Comparison of ENCODE assay signal across 1 cellular context in the genomic region with DNA sequence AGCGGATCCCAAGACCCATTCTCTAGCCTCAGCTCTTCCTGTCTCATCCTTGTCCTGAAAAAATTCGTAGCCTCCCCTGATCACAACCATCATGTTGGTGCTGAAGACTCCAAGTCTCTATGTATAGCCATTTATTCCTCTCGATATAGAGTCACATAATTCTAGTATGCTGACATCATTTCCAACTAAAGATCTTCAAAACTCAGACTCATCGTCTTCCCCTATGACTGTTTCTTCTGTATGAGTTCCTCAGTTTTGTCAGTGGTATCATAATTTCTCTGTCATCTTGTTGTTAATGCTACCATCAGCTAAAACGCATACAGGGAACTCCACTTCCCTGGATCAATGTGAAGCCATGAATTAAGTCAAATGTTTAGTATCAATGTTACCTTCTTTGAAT.
TF ChIP-seq lines count a peak whose summit lies in the region.

No MANE protein-coding gene starts in this region.

TF ChIP-seq in IMR-90, 13 proteins besides CTCF, POLR2A, EP300 and RAD21:
- TF ChIP-seq MAFK (IDR thresholded peaks at IDR 0.05; ENCODE audit: low read depth, low read length) (no peak), MAZ (IDR thresholded peaks at IDR 0.05; ENCODE audit: borderline replicate concordance, low read depth, low read length) (no peak), NFE2L2 (IDR thresholded peaks at IDR 0.05; ENCODE audit: low read depth, low read length) (no peak)
